33 cellular contexts compared by ENCODE assay signal in genomic region chr2:28312307-28313278, GRCh38.
DNase-seq lines count a peak whose midpoint lies in the region; ATAC-seq, FAIRE-seq and TF ChIP-seq lines count a peak whose summit lies in the region.
"Had no signal": no experiment of that assay in that cellular context is flagged by ENCODE, and none has a peak within 500 bp of the region (broad histone marks: within the 10 kb centered on the region; RNA-seq: fewer than 3 reads in every experiment).

No MANE protein-coding gene starts in this region.

- H3K9ac ChIP-seq in astrocyte (ENCODE audit: low read length) (no peak overlapping the region), mesenchymal stem cell (ENCODE audit: low read length) (no peak overlapping the region)
- H3K9ac ChIP-seq: neural progenitor cell had no signal

- peak overlapping the region; percentile 64 for H4K91ac ChIP-seq in mesenchymal stem cell (ENCODE audit: low read length)

- no peak overlapping the region for H3K4me2 ChIP-seq in astrocyte (ENCODE audit: low read length)
- H3K4me2 ChIP-seq in mesenchymal stem cell (ENCODE audit: low read length, poor library complexity, severe bottlenecking): no peak overlapping the region
- H3K4me2 ChIP-seq: GM23338, neural progenitor cell had no signal

- no peaks in the 10 kb centered on the region for H4K20me1 ChIP-seq in astrocyte (ENCODE audit: insufficient read depth, low read length)

- H3K4me1 ChIP-seq in astrocyte (ENCODE audit: insufficient read depth, low read length) (peaks cover 5% of the 10 kb centered on the region), mesenchymal stem cell (ENCODE audit: control insufficient read depth, insufficient read depth, low read depth, low read length) (peaks cover 2% of the 10 kb centered on the region)

- no peak overlapping the region for H2BK15ac ChIP-seq in mesenchymal stem cell (ENCODE audit: low read depth, poor library complexity, severe bottlenecking)

- no peak overlapping the region for H3K4me3 Mint-ChIP-seq in activated naive CD4-positive, alpha-beta T cell treated with anti-CD3 and anti-CD28 coated beads for 36 hours
- peak overlapping the region; percentile 3 for H3K4me3 Mint-ChIP-seq in astrocyte (ENCODE audit: unreplicated experiment)
- H3K4me3 Mint-ChIP-seq in stimulated activated naive B cell treated with anti-CD40 and anti-IgM and Interleukin-4, amounts not matched to agents 10 μg/mL and 1 μg/mL and 100 μg/mL, for 72 hours: no peak overlapping the region
- H3K4me3 Mint-ChIP-seq: activated T-cell treated with anti-CD3 and anti-CD28 coated beads, Interleukin-2, amount 50 U/mL, for 4 hours; brain; CD4-positive, CD25-positive, alpha-beta regulatory T cell; GM23338; neural progenitor cell; T-helper 2 cell treated with Interferon-gamma antibody and Interleukin-4, amounts not matched to agents 5 μg/mL and 100 μg/mL, for 36 hours; type B pancreatic cell had no signal

- H3K18ac ChIP-seq in mesenchymal stem cell (ENCODE audit: low read depth in 1 of 2, low read length in 2 of 2): no peak overlapping the region

- no peak overlapping the region for H3K27ac Mint-ChIP-seq in activated naive CD4-positive, alpha-beta T cell treated with anti-CD3 and anti-CD28 coated beads, Interleukin-2, amount 50 U/mL, for 72 hours
- no peak overlapping the region for H3K27ac Mint-ChIP-seq in activated naive CD4-positive, alpha-beta T cell treated with anti-CD3 and anti-CD28 coated beads for 36 hours
- peak overlapping the region; percentile 82 for H3K27ac Mint-ChIP-seq in astrocyte (ENCODE audit: unreplicated experiment)
- H3K27ac Mint-ChIP-seq in stimulated activated naive B cell treated with anti-CD40 and anti-IgM and Interleukin-4, amounts not matched to agents 10 μg/mL and 1 μg/mL and 100 μg/mL, for 72 hours: peak overlapping the region; percentile 25
- H3K27ac Mint-ChIP-seq: GM23338; neural progenitor cell; T-helper 2 cell treated with Interferon-gamma antibody and Interleukin-4, amounts not matched to agents 5 μg/mL and 100 μg/mL, for 36 hours; type B pancreatic cell had no signal

- intact Hi-C loops in activated naive CD4-positive, alpha-beta T cell treated with anti-CD3 and anti-CD28 coated beads for 36 hours (cut with micrococcal nuclease): no loop called here

- H3K9me3 Mint-ChIP-seq in activated naive CD4-positive, alpha-beta T cell treated with anti-CD3 and anti-CD28 coated beads, Interleukin-2, amount 50 U/mL, for 72 hours: no peaks in the 10 kb centered on the region
- no peaks in the 10 kb centered on the region for H3K9me3 Mint-ChIP-seq in activated naive CD4-positive, alpha-beta T cell treated with anti-CD3 and anti-CD28 coated beads for 36 hours
- no peaks in the 10 kb centered on the region for H3K9me3 Mint-ChIP-seq in astrocyte (ENCODE audit: unreplicated experiment)
- H3K9me3 Mint-ChIP-seq in stimulated activated naive B cell treated with anti-CD40 and anti-IgM and Interleukin-4, amounts not matched to agents 10 μg/mL and 1 μg/mL and 100 μg/mL, for 72 hours: no peaks in the 10 kb centered on the region
- H3K9me3 Mint-ChIP-seq: activated T-cell treated with anti-CD3 and anti-CD28 coated beads, Interleukin-2, amount 50 U/mL, for 4 hours; GM23338; T-helper 2 cell treated with Interferon-gamma antibody and Interleukin-4, amounts not matched to agents 5 μg/mL and 100 μg/mL, for 36 hours had no signal

- DNase-seq in activated naive CD4-positive, alpha-beta T cell treated with anti-CD3 and anti-CD28 coated beads, Interleukin-2, amount 50 U/mL, for 72 hours (ENCODE audit: low spot score in 2 of 2): no peak
- DNase-seq in activated naive CD4-positive, alpha-beta T cell treated with anti-CD3 and anti-CD28 coated beads for 36 hours: no peak
- DNase-seq in astrocyte (ENCODE audit: low read depth) (no peak), mesenchymal stem cell (no peak), substantia nigra (lab: John Stamatoyannopoulos, UW) (no peak), GM19238 (ENCODE audit: insufficient read length, low spot score) (no peak)
- DNase-seq in stimulated activated naive B cell treated with anti-CD40 and anti-IgM and Interleukin-4, amounts not matched to agents 10 μg/mL and 1 μg/mL and 100 μg/mL, for 72 hours: no peak
- DNase-seq in stimulated activated CD4-positive, alpha-beta T cell treated with anti-CD3 and anti-CD28 coated beads, Interleukin-4, amount 100 ng/mL, for 4 hours: no peak
- DNase-seq: activated CD4-positive, alpha-beta T cell treated with anti-CD3 and anti-CD28 coated beads for 48 hours; activated naive CD4-positive, alpha-beta T cell; activated T-cell treated with anti-CD3 and anti-CD28 coated beads, Interleukin-2, amount 50 U/mL, for 4 hours; CD4-positive, CD25-positive, alpha-beta regulatory T cell; DMS79 treated with DMSO at 0.1 percent for 48 hours; dorsolateral prefrontal cortex; foreskin melanocyte; GF-D8; hypothalamus; left cardiac atrium; mammary epithelial cell; NCI-H1436 treated with DMSO at 0.1 percent for 48 hours; NCI-H2081 treated with DMSO at 0.1 percent for 48 hours; NCI-H226; NCI-H526 treated with DMSO at 0.1 percent for 48 hours; posterior cingulate gyrus; SHP77 treated with DMSO at 0.1 percent for 48 hours; sigmoid colon; stimulated activated CD4-positive, alpha-beta T cell treated with anti-CD3 and anti-CD28 coated beads, Interleukin-4, amount 100 ng/mL, for 24 hours had no signal

- CTCF ChIA-PET in activated naive CD4-positive, alpha-beta T cell treated with anti-CD3 and anti-CD28 coated beads for 36 hours (lab: Charles Lee): no interaction called here

- no peaks in the 10 kb centered on the region for H3K36me3 Mint-ChIP-seq in activated naive CD4-positive, alpha-beta T cell treated with anti-CD3 and anti-CD28 coated beads, Interleukin-2, amount 50 U/mL, for 72 hours
- no peaks in the 10 kb centered on the region for H3K36me3 Mint-ChIP-seq in activated naive CD4-positive, alpha-beta T cell treated with anti-CD3 and anti-CD28 coated beads for 36 hours (ENCODE audit: low read depth)
- H3K36me3 Mint-ChIP-seq in astrocyte (ENCODE audit: low read depth, unreplicated experiment): peaks cover 11% of the 10 kb centered on the region
- H3K36me3 Mint-ChIP-seq in stimulated activated naive B cell treated with anti-CD40 and anti-IgM and Interleukin-4, amounts not matched to agents 10 μg/mL and 1 μg/mL and 100 μg/mL, for 72 hours: peaks cover 26 to 50% of the 10 kb centered on the region in 2 donors

- 91% methylated on average over 7 of the region's 7 CpGs for WGBS in mesenchymal stem cell

- H2BK120ac ChIP-seq in mesenchymal stem cell (ENCODE audit: low read depth, low read length): no peak overlapping the region

- TF ChIP-seq CTCF in astrocyte (IDR thresholded peaks at IDR 0.05; ENCODE audit: insufficient read depth, low read depth, low read length): no peak

- no peak overlapping the region for H2BK12ac ChIP-seq in mesenchymal stem cell (ENCODE audit: low read length in 2 of 2)

- no peaks in the 10 kb centered on the region for H3K9me3 ChIP-seq in astrocyte (ENCODE audit: insufficient read depth, low read depth, low read length)
- H3K9me3 ChIP-seq in mesenchymal stem cell (ENCODE audit: control insufficient read depth, low read length): no peaks in the 10 kb centered on the region
- H3K9me3 ChIP-seq: sigmoid colon had no signal

- ATAC-seq in activated naive CD4-positive, alpha-beta T cell treated with anti-CD3 and anti-CD28 coated beads, Interleukin-2, amount 50 U/mL, for 72 hours: peak; percentile 34 to 67
- ATAC-seq in stimulated activated naive B cell treated with anti-CD40 and anti-IgM and Interleukin-4, amounts not matched to agents 10 μg/mL and 1 μg/mL and 100 μg/mL, for 72 hours (replicated peaks): no peak
- ATAC-seq: activated T-cell treated with anti-CD3 and anti-CD28 coated beads, Interleukin-2, amount 50 U/mL, for 4 hours; GM23338 had no signal

- no peaks in the 10 kb centered on the region for H3K79me1 ChIP-seq in mesenchymal stem cell (replicated peaks; ENCODE audit: low read length, poor library complexity, severe bottlenecking)

- H2AFZ ChIP-seq in astrocyte (ENCODE audit: low read depth, low read length) (no peak overlapping the region), mesenchymal stem cell (ENCODE audit: low read depth, low read length) (no peak overlapping the region)
- H2AFZ ChIP-seq: GM23338, neural progenitor cell had no signal

- no peaks in the 10 kb centered on the region for H3K27me3 ChIP-seq in astrocyte (ENCODE audit: insufficient read depth, low read length)
- H3K27me3 ChIP-seq in mesenchymal stem cell (ENCODE audit: control insufficient read depth in 1 of 2, insufficient read depth in 1 of 2, low read length in 2 of 2): no peaks in the 10 kb centered on the region
- H3K27me3 ChIP-seq: dorsolateral prefrontal cortex, neural progenitor cell, sigmoid colon had no signal

- H3K79me2 ChIP-seq in astrocyte (ENCODE audit: insufficient read depth, low read length): no peaks in the 10 kb centered on the region

- no peaks in the 10 kb centered on the region for H3K4me1 Mint-ChIP-seq in activated naive CD4-positive, alpha-beta T cell treated with anti-CD3 and anti-CD28 coated beads for 36 hours (ENCODE audit: low read depth)
- peaks cover 22% of the 10 kb centered on the region for H3K4me1 Mint-ChIP-seq in astrocyte (ENCODE audit: low read depth, unreplicated experiment)
- peaks cover 4 to 5% of the 10 kb centered on the region in 2 donors for H3K4me1 Mint-ChIP-seq in stimulated activated naive B cell treated with anti-CD40 and anti-IgM and Interleukin-4, amounts not matched to agents 10 μg/mL and 1 μg/mL and 100 μg/mL, for 72 hours

- H3K14ac ChIP-seq in mesenchymal stem cell (ENCODE audit: low read length in 2 of 2): no peak overlapping the region

- H4K8ac ChIP-seq in mesenchymal stem cell (ENCODE audit: low read length): no peak overlapping the region

- H3K4ac ChIP-seq in mesenchymal stem cell (ENCODE audit: low read depth in 1 of 2, low read length in 2 of 2): peak overlapping the region in 1 of 2 experiments; percentile 42

- H3K27ac ChIP-seq in astrocyte (ENCODE audit: low read depth, low read length): peak overlapping the region; percentile 65
- no peak overlapping the region for H3K27ac ChIP-seq in mesenchymal stem cell (ENCODE audit: low read length, poor library complexity, severe bottlenecking)
- no peak overlapping the region for H3K27ac ChIP-seq in substantia nigra (ENCODE audit: low read depth, low read length, poor library complexity, severe bottlenecking)
- H3K27ac ChIP-seq: dorsolateral prefrontal cortex, neural progenitor cell, VCaP had no signal

- no peak for FAIRE-seq in astrocyte (lab: Jason Lieb, UNC)

- H3K36me3 ChIP-seq in astrocyte (ENCODE audit: insufficient read depth, low read length) (peaks cover 5% of the 10 kb centered on the region), mesenchymal stem cell (ENCODE audit: control insufficient read depth in 1 of 2, insufficient read depth in 2 of 2, low read depth in 1 of 2, low read length in 2 of 2) (peaks cover 9 to 43% of the 10 kb centered on the region in 2 experiments)
- H3K36me3 ChIP-seq: neural progenitor cell, sigmoid colon had no signal

- H3K27me3 Mint-ChIP-seq in activated naive CD4-positive, alpha-beta T cell treated with anti-CD3 and anti-CD28 coated beads for 36 hours (ENCODE audit: low read depth): no peaks in the 10 kb centered on the region
- H3K27me3 Mint-ChIP-seq in astrocyte (ENCODE audit: low read depth, unreplicated experiment): peaks cover under 1% of the 10 kb centered on the region
- H3K27me3 Mint-ChIP-seq in stimulated activated naive B cell treated with anti-CD40 and anti-IgM and Interleukin-4, amounts not matched to agents 10 μg/mL and 1 μg/mL and 100 μg/mL, for 72 hours: no peaks in the 10 kb centered on the region
- H3K27me3 Mint-ChIP-seq: CD4-positive, CD25-positive, alpha-beta regulatory T cell; type B pancreatic cell had no signal

- H3K4me3 ChIP-seq in astrocyte (ENCODE audit: insufficient read depth, low read depth, low read length) (no peak overlapping the region), mesenchymal stem cell (ENCODE audit: insufficient read depth in 1 of 2, low read depth in 1 of 2, low read length in 2 of 2) (no peak overlapping the region)
- H3K4me3 ChIP-seq: dorsolateral prefrontal cortex, GM23338, neural progenitor cell, sigmoid colon had no signal

- no peak overlapping the region for H2AK5ac ChIP-seq in mesenchymal stem cell (ENCODE audit: low read length, severe bottlenecking)

- no peak overlapping the region for H2BK5ac ChIP-seq in mesenchymal stem cell (ENCODE audit: low read depth, low read length, poor library complexity, severe bottlenecking)

- no peak overlapping the region for H3K23ac ChIP-seq in mesenchymal stem cell (ENCODE audit: low read length in 2 of 2)

Comparison
In these comparisons a context has a peak if more than half of its experiments do, and no peak if none do; other contexts are left out.
1. ATAC-seq: peak in activated naive CD4-positive, alpha-beta T cell treated with anti-CD3 and anti-CD28 coated beads, Interleukin-2, amount 50 U/mL, for 72 hours (2 of 2); none in stimulated activated naive B cell treated with anti-CD40 and anti-IgM and Interleukin-4, amounts not matched to agents 10 μg/mL and 1 μg/mL and 100 μg/mL, for 72 hours (0 of 2).
2. H3K27ac Mint-ChIP-seq: peak in astrocyte (single experiment) and stimulated activated naive B cell treated with anti-CD40 and anti-IgM and Interleukin-4, amounts not matched to agents 10 μg/mL and 1 μg/mL and 100 μg/mL, for 72 hours (single experiment); none in activated naive CD4-positive, alpha-beta T cell treated with anti-CD3 and anti-CD28 coated beads, Interleukin-2, amount 50 U/mL, for 72 hours (0 of 2) and activated naive CD4-positive, alpha-beta T cell treated with anti-CD3 and anti-CD28 coated beads for 36 hours (single experiment).